In the genomic region with DNA sequence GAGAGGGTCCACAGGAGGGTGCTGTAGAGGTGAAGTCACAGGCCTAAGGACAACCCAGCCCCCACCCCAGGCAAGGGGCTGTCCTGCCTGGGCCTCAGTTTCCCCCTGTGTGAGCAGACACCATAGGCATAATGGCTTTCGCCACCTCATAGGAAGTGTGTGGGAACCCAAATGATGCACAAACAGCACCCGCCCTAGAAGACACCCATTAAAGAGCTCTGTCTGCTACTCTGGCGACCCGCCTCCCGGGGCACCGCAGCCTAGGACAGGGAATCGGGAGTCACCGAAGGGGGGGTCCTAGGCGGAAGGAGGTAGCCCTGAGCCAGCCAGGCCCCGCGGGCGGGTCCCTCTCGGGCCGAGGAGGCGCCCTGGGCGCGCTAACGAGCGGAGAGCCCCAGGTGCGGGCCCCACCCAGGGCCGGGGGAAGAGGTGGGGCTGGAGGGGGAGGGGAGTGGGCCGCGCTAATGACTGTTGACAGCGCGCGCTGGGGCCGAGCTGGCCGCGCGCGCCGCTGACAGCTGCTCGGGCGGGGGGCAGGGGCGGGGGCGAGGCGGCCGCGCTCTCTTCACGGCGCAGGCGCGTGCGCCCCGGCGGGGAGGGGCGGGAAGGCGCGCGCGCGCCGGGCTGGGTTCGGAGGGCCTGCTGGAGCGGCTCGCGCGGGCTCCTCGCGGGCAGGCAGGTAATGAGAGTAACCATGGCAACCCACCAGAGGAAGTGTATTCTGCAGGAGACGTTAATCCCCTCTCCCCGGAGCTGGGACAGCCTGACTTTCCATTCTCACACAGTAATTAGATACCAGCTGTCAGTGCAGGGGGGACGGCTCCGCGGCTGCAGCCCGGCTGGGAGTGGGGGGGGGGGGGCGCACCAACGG, we compare ENCODE assay signal across 8 cellular contexts. TPM values are rescaled to one million over a fixed set of nuclear protein-coding genes. Genes with fewer than 3 reads are reported as not detected.
DNase-seq lines count a peak whose midpoint lies in the region; ATAC-seq, FAIRE-seq and TF ChIP-seq lines count a peak whose summit lies in the region.

No MANE protein-coding gene starts in this region.

- H3K79me2 ChIP-seq in astrocyte (ENCODE audit: insufficient read depth, low read length): no peaks in the 10 kb centered on the region

- no peaks in the 10 kb centered on the region for H3K27me3 ChIP-seq in CD4-positive, alpha-beta memory T cell (ENCODE audit: insufficient read depth, low read length)
- peaks cover 4% of the 10 kb centered on the region for H3K27me3 ChIP-seq in astrocyte (ENCODE audit: insufficient read depth, low read length)

- peak overlapping the region; percentile 78 to 94 (median 86) for H3K4me3 Mint-ChIP-seq in CD4-positive, alpha-beta memory T cell
- peak overlapping the region; percentile 85 for H3K4me3 Mint-ChIP-seq in T-helper 1 cell treated with Interleukin-12 subunit alpha and Interleukin-12 subunit beta and Interleukin-4 antibody, amounts not matched to agents 30 μg/mL and 1 μg/mL, for 36 hours
- peak overlapping the region; percentile 51 for H3K4me3 Mint-ChIP-seq in astrocyte (ENCODE audit: unreplicated experiment)

- peak overlapping the region; percentile 84 for H3K4me2 ChIP-seq in astrocyte (ENCODE audit: low read length)

- no peak overlapping the region for H3K9ac ChIP-seq in astrocyte (ENCODE audit: low read length)

- DNase-seq in CD4-positive, alpha-beta memory T cell: peak; percentile 85 to 94 (median 88)
- peak; percentile 64 for DNase-seq in NCI-H128 (lab: John Stamatoyannopoulos, UW; ENCODE audit: unreplicated experiment)
- no peak for DNase-seq in astrocyte (ENCODE audit: low read depth)
- peak; percentile 35 for DNase-seq in iPS DF 19.7 (ENCODE audit: low read depth, low spot score)
- no peak for DNase-seq in skeletal muscle cell (ENCODE audit: low read depth)

- no peaks in the 10 kb centered on the region for H3K9me3 ChIP-seq in CD4-positive, alpha-beta memory T cell (ENCODE audit: control insufficient read depth in 1 of 2, low read length in 2 of 2)
- no peaks in the 10 kb centered on the region for H3K9me3 ChIP-seq in astrocyte (ENCODE audit: insufficient read depth, low read depth, low read length)

- peaks cover 90% of the 10 kb centered on the region for H3K4me1 ChIP-seq in CD4-positive, alpha-beta memory T cell (ENCODE audit: insufficient read depth, low read length)
- H3K4me1 ChIP-seq in astrocyte (ENCODE audit: insufficient read depth, low read length): peaks cover 4% of the 10 kb centered on the region

- no peak for FAIRE-seq in astrocyte (lab: Jason Lieb, UNC)

- peaks cover 6% of the 10 kb centered on the region for H4K20me1 ChIP-seq in astrocyte (ENCODE audit: insufficient read depth, low read length)

- POLR2A ChIA-PET in CD4-positive, alpha-beta memory T cell (lab: Charles Lee; ENCODE audit: partially characterized antibody): interaction anchor here (0.7 to 15.1 kb wide), 22 partner anchors 8 to 954 kb away, joined by 3 to 449 read pairs (median 4); a partner anchor contains a TSS

- peak overlapping the region; percentile 18 to 57 for H3K4me3 ChIP-seq in CD4-positive, alpha-beta memory T cell (ENCODE audit: low read length in 2 of 2)
- H3K4me3 ChIP-seq in astrocyte (ENCODE audit: insufficient read depth, low read depth, low read length) (peak overlapping the region; percentile 52), skeletal muscle cell (ENCODE audit: low read depth, low read length) (peak overlapping the region; percentile 33)

- H3K4me1 Mint-ChIP-seq in CD4-positive, alpha-beta memory T cell: peaks cover 61 to 91% (median 77%) of the 10 kb centered on the region in 4 donors
- peaks cover 77% of the 10 kb centered on the region for H3K4me1 Mint-ChIP-seq in T-helper 1 cell treated with Interleukin-12 subunit alpha and Interleukin-12 subunit beta and Interleukin-4 antibody, amounts not matched to agents 30 μg/mL and 1 μg/mL, for 36 hours (ENCODE audit: low read depth)
- H3K4me1 Mint-ChIP-seq in astrocyte (ENCODE audit: low read depth, unreplicated experiment): peaks cover 16% of the 10 kb centered on the region

- peak; percentile 35 for ATAC-seq in GM21576 (IDR thresholded peaks at IDR 0.05; ENCODE audit: unreplicated experiment)
- ATAC-seq in GM21390 (IDR thresholded peaks at IDR 0.05; ENCODE audit: unreplicated experiment): no peak

- no peak for TF ChIP-seq CTCF in astrocyte (IDR thresholded peaks at IDR 0.05; ENCODE audit: insufficient read depth, low read depth, low read length)

- H3K36me3 Mint-ChIP-seq in CD4-positive, alpha-beta memory T cell: peaks cover 5 to 7% of the 10 kb centered on the region in 2 donors
- H3K36me3 Mint-ChIP-seq in T-helper 1 cell treated with Interleukin-12 subunit alpha and Interleukin-12 subunit beta and Interleukin-4 antibody, amounts not matched to agents 30 μg/mL and 1 μg/mL, for 36 hours (ENCODE audit: low read depth): peaks cover 8% of the 10 kb centered on the region
- peaks cover 6% of the 10 kb centered on the region for H3K36me3 Mint-ChIP-seq in astrocyte (ENCODE audit: low read depth, unreplicated experiment)

- H2AFZ ChIP-seq in astrocyte (ENCODE audit: low read depth, low read length): peak overlapping the region; percentile 52

- H3K27me3 Mint-ChIP-seq in CD4-positive, alpha-beta memory T cell: no peaks in the 10 kb centered on the region
- no peaks in the 10 kb centered on the region for H3K27me3 Mint-ChIP-seq in T-helper 1 cell treated with Interleukin-12 subunit alpha and Interleukin-12 subunit beta and Interleukin-4 antibody, amounts not matched to agents 30 μg/mL and 1 μg/mL, for 36 hours (ENCODE audit: low read depth)
- H3K27me3 Mint-ChIP-seq in astrocyte (ENCODE audit: low read depth, unreplicated experiment): peaks cover 9% of the 10 kb centered on the region

- peak overlapping the region; percentile 95 to 99 (median 97) for H3K27ac Mint-ChIP-seq in CD4-positive, alpha-beta memory T cell
- peak overlapping the region; percentile 92 for H3K27ac Mint-ChIP-seq in T-helper 1 cell treated with Interleukin-12 subunit alpha and Interleukin-12 subunit beta and Interleukin-4 antibody, amounts not matched to agents 30 μg/mL and 1 μg/mL, for 36 hours
- no peak overlapping the region for H3K27ac Mint-ChIP-seq in astrocyte (ENCODE audit: unreplicated experiment)

- H3K27ac ChIP-seq in CD4-positive, alpha-beta memory T cell (ENCODE audit: low read depth, low read length): peak overlapping the region; percentile 77
- H3K27ac ChIP-seq in astrocyte (ENCODE audit: low read depth, low read length): no peak overlapping the region

- H3K36me3 ChIP-seq in CD4-positive, alpha-beta memory T cell (ENCODE audit: insufficient read depth, low read length): no peaks in the 10 kb centered on the region
- H3K36me3 ChIP-seq in astrocyte (ENCODE audit: insufficient read depth, low read length): no peaks in the 10 kb centered on the region

- intact Hi-C loops in CD4-positive, alpha-beta memory T cell (cut with micrococcal nuclease): loop anchor here (1.0 to 10.0 kb wide), 5 partner anchors 14 to 439 kb away; a partner anchor contains a TSS

- H3K9me3 Mint-ChIP-seq in CD4-positive, alpha-beta memory T cell: peaks cover 0 to 3% (median 0%) of the 10 kb centered on the region in 8 donors
- H3K9me3 Mint-ChIP-seq in T-helper 1 cell treated with Interleukin-12 subunit alpha and Interleukin-12 subunit beta and Interleukin-4 antibody, amounts not matched to agents 30 μg/mL and 1 μg/mL, for 36 hours: no peaks in the 10 kb centered on the region
- H3K9me3 Mint-ChIP-seq in astrocyte (ENCODE audit: unreplicated experiment): no peaks in the 10 kb centered on the region

- CTCF ChIA-PET in CD4-positive, alpha-beta memory T cell (lab: Charles Lee; ENCODE audit: partially characterized antibody): interaction anchor here (0.7 to 13.8 kb wide), 8 partner anchors 10 to 179 kb away, joined by 3 to 430 read pairs (median 4); a partner anchor contains a TSS

RNA-seq across cellular contexts. Expression of a gene that starts 48.9 kb away (rescaled TPM):
- total RNA-seq in CD4-positive, alpha-beta memory T cell: 10 to 100 TPM; 71.0 to 74.2 TPM
- polyA plus RNA-seq in CD4-positive, alpha-beta memory T cell: 10 to 100 TPM in 1 of 2 donors, 1 to 10 TPM in 1; 7.0 to 23.9 TPM
- 35.5 and 43.0 TPM in 2 replicates for total RNA-seq in astrocyte

Comparison
In these comparisons a context has a peak if more than half of its experiments do, and no peak if none do; other contexts are left out.
1. DNase-seq: peak in CD4-positive, alpha-beta memory T cell (5 of 5), NCI-H128 (single experiment) and iPS DF 19.7 (single experiment); none in astrocyte (single experiment) and skeletal muscle cell (single experiment).
2. Peak in every context shown above with its lines, with median percentiles within 50 percentile points of each other: H3K4me3 ChIP-seq and H3K4me3 Mint-ChIP-seq.